Comparison of ENCODE assay signal across 6 cellular contexts in genomic region chr19:42246869-42247630, GRCh38. TPM values are rescaled to one million over a fixed set of nuclear protein-coding genes. Genes with fewer than 3 reads are reported as not detected.
A peak's percentile ranks its signal among the peaks of the same experiment; 100 is the strongest.
DNase-seq lines count a peak whose midpoint lies in the region; ATAC-seq, FAIRE-seq and TF ChIP-seq lines count a peak whose summit lies in the region.

No MANE protein-coding gene starts in this region.

- no peak overlapping the region for H3K4ac ChIP-seq in neuronal stem cell (ENCODE audit: low read length)

- H2BK15ac ChIP-seq in neuronal stem cell (ENCODE audit: low read length): no peak overlapping the region

- H4K8ac ChIP-seq in neuronal stem cell (ENCODE audit: low read depth, low read length): no peak overlapping the region

- H3K79me1 ChIP-seq in neuronal stem cell (ENCODE audit: low read depth, low read length): peaks cover 29% of the 10 kb centered on the region

- H2AFZ ChIP-seq in GM23248 (no peak overlapping the region), astrocyte (ENCODE audit: low read depth, low read length) (no peak overlapping the region), neuronal stem cell (ENCODE audit: low read length) (no peak overlapping the region)

- FAIRE-seq in astrocyte (lab: Jason Lieb, UNC): no peak
- FAIRE-seq in frontal cortex (lab: Jason Lieb, UNC): no peak

- no peaks in the 10 kb centered on the region for H4K20me1 ChIP-seq in GM23248 (ENCODE audit: insufficient read depth)
- H4K20me1 ChIP-seq in astrocyte (ENCODE audit: insufficient read depth, low read length): peaks cover 51% of the 10 kb centered on the region

- H3K23ac ChIP-seq in neuronal stem cell (ENCODE audit: low read depth, low read length, poor library complexity): no peak overlapping the region

- H3K27ac ChIP-seq in GM23248: peak overlapping the region; percentile 78
- peak overlapping the region; percentile 53 for H3K27ac ChIP-seq in astrocyte (ENCODE audit: low read depth, low read length)
- no peak overlapping the region for H3K27ac ChIP-seq in neuronal stem cell (replicated peaks; ENCODE audit: low read length)

- no peak overlapping the region for H2AK5ac ChIP-seq in neuronal stem cell (ENCODE audit: low read depth, low read length)

- no peaks in the 10 kb centered on the region for H3K9me2 ChIP-seq in GM23248 (ENCODE audit: insufficient read depth)

- H3K9ac ChIP-seq in GM23248 (peak overlapping the region; percentile 65), astrocyte (ENCODE audit: low read length) (peak overlapping the region; percentile 45), neuronal stem cell (ENCODE audit: low read depth, low read length, poor library complexity) (no peak overlapping the region)

- in situ Hi-C loops in GM23248 (cut with MboI): no loop called here

- no peak overlapping the region for H2BK12ac ChIP-seq in neuronal stem cell (ENCODE audit: low read length)

- no peaks in the 10 kb centered on the region for H3K27me3 Mint-ChIP-seq in astrocyte (ENCODE audit: low read depth, unreplicated experiment)

- H3K27ac Mint-ChIP-seq in astrocyte (ENCODE audit: unreplicated experiment): peak overlapping the region; percentile 89

- H3K4me2 ChIP-seq in GM23248 (ENCODE audit: unreplicated experiment): peak overlapping the region; percentile 45
- H3K4me2 ChIP-seq in astrocyte (ENCODE audit: low read length): no peak overlapping the region
- H3K4me2 ChIP-seq in neuronal stem cell (ENCODE audit: insufficient read depth, low read length, poor library complexity, severe bottlenecking): no peak overlapping the region

- no peak for ATAC-seq in HG02759 (IDR thresholded peaks at IDR 0.05; ENCODE audit: unreplicated experiment)

- H3K4me1 ChIP-seq in GM23248 (ENCODE audit: insufficient read depth) (peaks cover 40% of the 10 kb centered on the region), astrocyte (ENCODE audit: insufficient read depth, low read length) (peaks cover 38% of the 10 kb centered on the region), neuronal stem cell (ENCODE audit: control insufficient read depth in 2 of 2, insufficient read depth in 1 of 2, low read depth in 1 of 2, low read length in 2 of 2) (peaks cover 7 to 13% of the 10 kb centered on the region in 2 donors)

- H3F3A ChIP-seq in GM23248 (ENCODE audit: insufficient read depth): peaks cover 35% of the 10 kb centered on the region

- H3K4me3 Mint-ChIP-seq in astrocyte (ENCODE audit: unreplicated experiment): peak overlapping the region; percentile 57

- peak; percentile 57 for DNase-seq in GM23248
- no peak for DNase-seq in astrocyte (ENCODE audit: low read depth)
- no peak for DNase-seq in neuronal stem cell (ENCODE audit: low spot score)
- no peak for DNase-seq in GM20000 (ENCODE audit: low spot score)
- DNase-seq in frontal cortex (ENCODE audit: low spot score in 2 of 2): no peak

- TF ChIP-seq CTCF in astrocyte (IDR thresholded peaks at IDR 0.05; ENCODE audit: insufficient read depth, low read depth, low read length) (no peak), GM20000 (IDR thresholded peaks at IDR 0.05; ENCODE audit: extremely low read depth, missing control alignments) (no peak)

- H2BK5ac ChIP-seq in neuronal stem cell (ENCODE audit: low read length): peak overlapping the region; percentile 66

- peaks cover 38% of the 10 kb centered on the region for H3K4me1 Mint-ChIP-seq in astrocyte (ENCODE audit: low read depth, unreplicated experiment)

- 46% methylated on average over 7 of the region's 7 CpGs for WGBS in GM23248 (ENCODE audit: low coverage in 1 of 2, low lambda C conversion rate in 2 of 2, missing lambda C conversion rate in 2 of 2), 2 experiments
- WGBS in neuronal stem cell (ENCODE audit: extremely low coverage in 2 of 2, insufficient read length in 2 of 2, insufficient replicate concordance in 1 of 2), 2 donors: no CpG with 5 or more reads among the region's 7 CpGs

- H3K79me2 ChIP-seq in GM23248 (ENCODE audit: insufficient read depth) (peaks cover 42% of the 10 kb centered on the region), astrocyte (ENCODE audit: insufficient read depth, low read length) (peaks cover 51% of the 10 kb centered on the region)

- H3K36me3 ChIP-seq in GM23248 (ENCODE audit: low read depth): no peaks in the 10 kb centered on the region
- H3K36me3 ChIP-seq in astrocyte (ENCODE audit: insufficient read depth, low read length): peaks cover 13% of the 10 kb centered on the region
- H3K36me3 ChIP-seq in neuronal stem cell (replicated peaks in 1 of 2; ENCODE audit: control insufficient read depth in 2 of 2, insufficient read depth in 2 of 2, low read length in 2 of 2): peaks cover 23 to 42% of the 10 kb centered on the region in 2 donors

- no peaks in the 10 kb centered on the region for H3K27me3 ChIP-seq in GM23248 (replicated peaks; ENCODE audit: insufficient read depth)
- no peaks in the 10 kb centered on the region for H3K27me3 ChIP-seq in astrocyte (ENCODE audit: insufficient read depth, low read length)
- no peaks in the 10 kb centered on the region for H3K27me3 ChIP-seq in neuronal stem cell (ENCODE audit: control insufficient read depth in 3 of 3, insufficient read depth in 3 of 3, low read depth in 1 of 3, low read length in 3 of 3)

- H3K9me3 Mint-ChIP-seq in astrocyte (ENCODE audit: unreplicated experiment): peaks cover 3% of the 10 kb centered on the region

- no peak overlapping the region for H2BK120ac ChIP-seq in neuronal stem cell (ENCODE audit: low read depth, low read length)

- H3K18ac ChIP-seq in neuronal stem cell (ENCODE audit: low read length): no peak overlapping the region

- no peak overlapping the region for H3K14ac ChIP-seq in neuronal stem cell (ENCODE audit: low read length)

- H3K9me3 ChIP-seq in GM23248 (ENCODE audit: low read depth) (no peaks in the 10 kb centered on the region), astrocyte (ENCODE audit: insufficient read depth, low read depth, low read length) (no peaks in the 10 kb centered on the region), neuronal stem cell (replicated peaks in 1 of 2; ENCODE audit: control insufficient read depth in 2 of 2, insufficient read depth in 1 of 2, low read depth in 1 of 2, low read length in 2 of 2) (no peaks in the 10 kb centered on the region)

- H3K4me3 ChIP-seq in GM23248: no peak overlapping the region
- H3K4me3 ChIP-seq in astrocyte (ENCODE audit: insufficient read depth, low read depth, low read length): no peak overlapping the region
- H3K4me3 ChIP-seq in neuronal stem cell (ENCODE audit: low read length in 2 of 2): no peak overlapping the region

- peaks cover 6% of the 10 kb centered on the region for H3K36me3 Mint-ChIP-seq in astrocyte (ENCODE audit: low read depth, unreplicated experiment)

- H4K91ac ChIP-seq in neuronal stem cell (ENCODE audit: low read depth, low read length, poor library complexity): no peak overlapping the region

RNA-seq across cellular contexts. Expression of gene GSK3A, which starts 4.6 kb away (rescaled TPM):
- total RNA-seq in GM23248 (2014; rRNA removed; shearing (Covaris generic)): 23.1 and 33.4 TPM in 2 replicates
- 13.0 and 13.1 TPM in 2 replicates for polyA plus RNA-seq in GM23248 (2016; fragmentation: Nextera tagmentation; extraction: Ambion mirVana)
- total RNA-seq in astrocyte: 49.5 and 50.3 TPM in 2 replicates
- 67.3 TPM for polyA plus RNA-seq in neuronal stem cell (2013, experiment 1 of 2)
- polyA plus RNA-seq in neuronal stem cell (2013, experiment 2 of 2): 64.6 TPM
- 16.3 TPM for total RNA-seq in frontal cortex

RNA-seq across cellular contexts. Expression of gene ERF, which starts 7.9 kb away (rescaled TPM):
- 29.6 and 31.9 TPM in 2 replicates for total RNA-seq in GM23248 (2014; rRNA removed; shearing (Covaris generic))
- 21.2 and 24.7 TPM in 2 replicates for polyA plus RNA-seq in GM23248 (2016; fragmentation: Nextera tagmentation; extraction: Ambion mirVana)
- 108 TPM in 2 replicates for total RNA-seq in astrocyte
- 77.7 TPM for polyA plus RNA-seq in neuronal stem cell (2013, experiment 1 of 2)
- 78.0 TPM for polyA plus RNA-seq in neuronal stem cell (2013, experiment 2 of 2)
- 7.7 TPM for total RNA-seq in frontal cortex

RNA-seq across cellular contexts. Expression of gene CIC, which starts 22.0 kb away (rescaled TPM):
- total RNA-seq in GM23248 (2014; rRNA removed; shearing (Covaris generic)): 17.5 and 22.3 TPM in 2 replicates
- polyA plus RNA-seq in GM23248 (2016; fragmentation: Nextera tagmentation; extraction: Ambion mirVana): 7.8 and 8.3 TPM in 2 replicates
- total RNA-seq in astrocyte (73.4 and 78.5 TPM in 2 replicates), frontal cortex (15.5 TPM)
- polyA plus RNA-seq in neuronal stem cell (2013, experiment 1 of 2): 38.5 TPM
- polyA plus RNA-seq in neuronal stem cell (2013, experiment 2 of 2): 37.8 TPM

RNA-seq across cellular contexts. Expression of gene ZNF526, which starts 26.9 kb away (rescaled TPM):
- 7.8 and 8.7 TPM in 2 replicates for total RNA-seq in GM23248 (2014; rRNA removed; shearing (Covaris generic))
- polyA plus RNA-seq in GM23248 (2016; fragmentation: Nextera tagmentation; extraction: Ambion mirVana): 10.2 and 10.5 TPM in 2 replicates
- total RNA-seq in astrocyte (20.2 and 21.6 TPM in 2 replicates), frontal cortex (4.1 TPM)
- polyA plus RNA-seq in neuronal stem cell (2013, experiment 1 of 2): 5.4 TPM
- polyA plus RNA-seq in neuronal stem cell (2013, experiment 2 of 2): 5.2 TPM

RNA-seq across cellular contexts. Expression of gene DEDD2, which starts 29.6 kb away (rescaled TPM):
- total RNA-seq in GM23248 (2014; rRNA removed; shearing (Covaris generic)): 27.8 and 34.7 TPM in 2 replicates
- 21.1 and 22.5 TPM in 2 replicates for polyA plus RNA-seq in GM23248 (2016; fragmentation: Nextera tagmentation; extraction: Ambion mirVana)
- total RNA-seq in astrocyte: 24.4 and 26.1 TPM in 2 replicates
- 29.2 TPM for polyA plus RNA-seq in neuronal stem cell (2013, experiment 1 of 2)
- 27.6 TPM for polyA plus RNA-seq in neuronal stem cell (2013, experiment 2 of 2)
- 20.0 TPM for total RNA-seq in frontal cortex
